Comparison of ENCODE assay signal across 16 cellular contexts in the genomic region with DNA sequence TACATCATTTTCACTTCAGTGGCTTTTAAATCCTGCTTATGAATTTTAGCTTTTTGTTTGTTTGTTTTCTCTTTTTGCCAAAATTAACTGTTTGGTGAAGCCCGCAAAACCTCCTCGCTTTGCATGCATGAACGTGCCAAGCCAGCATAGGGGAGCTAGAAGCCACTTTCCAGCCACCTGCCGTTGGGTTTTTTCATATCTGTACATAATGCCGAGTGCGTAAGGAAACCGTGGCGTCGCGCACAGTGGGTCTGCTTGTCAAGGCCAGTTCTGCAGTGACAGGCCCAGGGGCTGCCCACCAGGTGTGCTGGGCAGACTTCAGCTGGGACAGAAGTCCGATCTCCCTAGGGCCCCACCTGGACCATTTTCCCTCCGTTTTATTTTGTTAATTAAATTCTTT. TPM values are rescaled to one million over a fixed set of nuclear protein-coding genes. Genes with fewer than 3 reads are reported as not detected.
A peak's percentile ranks its signal among the peaks of the same experiment; 100 is the strongest.
DNase-seq lines count a peak whose midpoint lies in the region; ATAC-seq and TF ChIP-seq lines count a peak whose summit lies in the region.
"Had no signal": no experiment of that assay in that cellular context is flagged by ENCODE, and none has a peak within 500 bp of the region (broad histone marks: within the 10 kb centered on the region; RNA-seq: fewer than 3 reads in every experiment).

No MANE protein-coding gene starts in this region.

- H3K4me1 ChIP-seq in heart left ventricle (peaks cover 0 to 38% (median 4%) of the 10 kb centered on the region in 12 donors), Peyer's patch (peaks cover 0 to 24% (median 3%) of the 10 kb centered on the region in 4 donors), left lung (peaks cover 11 to 34% of the 10 kb centered on the region in 2 donors), upper lobe of right lung (peaks cover 15% of the 10 kb centered on the region)
- H3K4me1 ChIP-seq: body of pancreas had no signal

- H3K27me3 ChIP-seq in heart left ventricle (no peaks in the 10 kb centered on the region), Peyer's patch (no peaks in the 10 kb centered on the region), left lung (no peaks in the 10 kb centered on the region), upper lobe of right lung (no peaks in the 10 kb centered on the region)
- H3K27me3 ChIP-seq: body of pancreas, gastroesophageal sphincter had no signal

- peak overlapping the region in 6 of 12 donors; percentile 31 to 81 (median 46) for H3K27ac ChIP-seq in heart left ventricle
- H3K27ac ChIP-seq in Peyer's patch: peak overlapping the region in 3 of 4 donors; percentile 22 to 74 (median 55)
- peak overlapping the region; percentile 59 to 80 for H3K27ac ChIP-seq in left lung
- H3K27ac ChIP-seq in upper lobe of right lung: peak overlapping the region; percentile 70

- no peak overlapping the region for H3K4me3 ChIP-seq in heart left ventricle
- H3K4me3 ChIP-seq in Peyer's patch: no peak overlapping the region
- no peak overlapping the region for H3K4me3 ChIP-seq in left lung
- no peak overlapping the region for H3K4me3 ChIP-seq in upper lobe of right lung
- H3K4me3 ChIP-seq: body of pancreas, gastroesophageal sphincter had no signal

- no peak for ATAC-seq in Right ventricle myocardium superior (ENCODE audit: poor library complexity)
- no peak for ATAC-seq in heart left ventricle
- no peak for ATAC-seq in left lung
- no peak for ATAC-seq in upper lobe of right lung
- no peak for ATAC-seq in HG02588 (IDR thresholded peaks at IDR 0.05; ENCODE audit: unreplicated experiment)
- ATAC-seq: body of pancreas had no signal

- intact Hi-C loops in Right ventricle myocardium superior (cut with DNase I): no loop called here
- intact Hi-C loops in heart left ventricle (cut with DNase I): no loop called here
- intact Hi-C loops in left lung (cut with DNase I): loop anchor here in 1 of 2 donors (10.0 kb wide), 1 partner anchor 124 kb away; no protein-coding TSS in a partner anchor
- intact Hi-C loops in upper lobe of right lung (cut with DNase I): no loop called here

- TF ChIP-seq POLR2A in heart left ventricle (IDR thresholded peaks at IDR 0.05): no peak
- no peak for TF ChIP-seq POLR2A in Peyer's patch (IDR thresholded peaks at IDR 0.05)

- WGBS in heart left ventricle, 4 donors: 88 to 95% (median 92%) methylated on average over 12 of the region's 12 CpGs

- H3K36me3 ChIP-seq in heart left ventricle: peaks cover 0 to 74% (median 68%) of the 10 kb centered on the region in 9 donors
- H3K36me3 ChIP-seq in Peyer's patch: peaks cover 0 to 65% (median 0%) of the 10 kb centered on the region in 3 donors
- peaks cover 3 to 70% of the 10 kb centered on the region in 2 donors for H3K36me3 ChIP-seq in left lung
- H3K36me3 ChIP-seq in upper lobe of right lung: peaks cover 57% of the 10 kb centered on the region

- DNase-seq in Right ventricle myocardium superior (peak; percentile 37), heart left ventricle (no peak), Peyer's patch (peak in 1 of 3 donors; percentile 51), left lung (no peak), upper lobe of right lung (no peak), cerebellum (ENCODE audit: low spot score) (no peak)
- DNase-seq in activated CD4-positive, CD25-positive, alpha-beta regulatory T cell treated with anti-CD3 and anti-CD28 coated beads, Interleukin-2, amount 50 U/mL, for 72 hours: no peak
- DNase-seq: activated CD4-positive, alpha-beta memory T cell treated with anti-CD3 and anti-CD28 coated beads for 36 hours; body of pancreas; endodermal cell; KG1; NCI-H1436 treated with DMSO at 0.1 percent for 48 hours; NCI-H524; retina had no signal

- H3K9me3 ChIP-seq in heart left ventricle (no peaks in the 10 kb centered on the region), Peyer's patch (no peaks in the 10 kb centered on the region), left lung (no peaks in the 10 kb centered on the region), upper lobe of right lung (no peaks in the 10 kb centered on the region)
- H3K9me3 ChIP-seq: body of pancreas, gastroesophageal sphincter had no signal

- TF ChIP-seq CTCF in heart left ventricle (IDR thresholded peaks at IDR 0.05) (no peak), Peyer's patch (IDR thresholded peaks at IDR 0.05) (no peak), left lung (IDR thresholded peaks at IDR 0.05) (no peak), upper lobe of right lung (IDR thresholded peaks at IDR 0.05) (no peak)

RNA-seq across cellular contexts. Expression of a gene that starts 41.1 kb away (rescaled TPM):
- total RNA-seq in Right ventricle myocardium superior (50.4 TPM), heart left ventricle (10 to 100 TPM; 39.0 to 90.4 (median 51.1) TPM), Peyer's patch (10 to 100 TPM; 45.7 to 67.7 (median 50.0) TPM), left lung (10 to 100 TPM; 53.5 TPM), upper lobe of right lung (57.3 TPM), cerebellum (33.0 TPM)
- polyA plus RNA-seq in heart left ventricle: 10 to 100 TPM; 18.6 to 43.1 TPM

RNA-seq across cellular contexts. Expression of a gene that starts 51.6 kb away (rescaled TPM):
- total RNA-seq in Right ventricle myocardium superior: 3.9 TPM
- total RNA-seq in heart left ventricle: 1 to 10 TPM; 1.6 to 7.3 (median 3.0) TPM
- 1 to 10 TPM; 4.7 to 5.2 TPM for polyA plus RNA-seq in heart left ventricle
- 10 to 100 TPM in 1 of 4 donors, 1 to 10 TPM in 3; 3.2 to 12.4 (median 4.6) TPM for total RNA-seq in Peyer's patch
- total RNA-seq in left lung: 1 to 10 TPM; 1.2 to 7.3 TPM
- total RNA-seq in upper lobe of right lung: 0.98 TPM
- 22.6 TPM for total RNA-seq in cerebellum
